Comparison of ENCODE assay signal across 21 cellular contexts in the genomic region with DNA sequence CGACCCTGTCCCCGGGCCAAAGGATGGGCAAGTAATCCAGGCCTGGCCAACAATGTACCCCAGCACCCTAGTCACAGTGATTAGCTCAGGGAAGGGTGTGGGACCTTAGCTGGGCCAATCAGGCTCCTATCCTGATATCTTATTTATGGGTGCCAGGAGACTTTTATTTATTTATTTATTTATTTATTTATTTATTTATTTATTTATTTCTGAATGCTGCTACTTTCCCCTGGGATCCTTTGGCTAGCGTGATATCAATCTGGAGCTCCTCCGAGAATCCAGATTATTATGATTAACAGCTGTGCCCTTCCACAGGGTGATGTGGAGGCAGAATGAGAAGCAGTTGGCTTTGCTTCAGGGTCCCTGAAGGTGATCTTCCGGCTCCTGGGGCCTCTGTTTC.
"Had no signal": no experiment of that assay in that cellular context is flagged by ENCODE, and none has a peak within 500 bp of the region (broad histone marks: within the 10 kb centered on the region; RNA-seq: fewer than 3 reads in every experiment).

No MANE protein-coding gene starts in this region.

- ATAC-seq: foreskin keratinocyte, gastroesophageal sphincter, heart right ventricle, left cardiac atrium, left lung, left ventricle myocardium superior, lower lobe of right lung had no signal

- H3K36me3 ChIP-seq: esophagus muscularis mucosa, gastroesophageal sphincter, heart right ventricle, left lung, lower lobe of right lung had no signal

- H3K27ac ChIP-seq: coronary artery, dorsolateral prefrontal cortex, esophagus muscularis mucosa, foreskin keratinocyte, gastroesophageal sphincter, heart right ventricle, left lung, lower lobe of right lung had no signal

- DNase-seq: dermis blood vessel endothelial cell; dorsolateral prefrontal cortex; effector CD4-positive, alpha-beta T cell; effector memory CD4-positive, alpha-beta T cell; foreskin keratinocyte; heart right ventricle; hippocampal formation; left cardiac atrium; left lung; left ventricle myocardium superior; lower lobe of right lung; mesendoderm; midbrain had no signal

- H3K4me3 ChIP-seq: coronary artery, dorsolateral prefrontal cortex, esophagus muscularis mucosa, gastroesophageal sphincter, heart right ventricle, left lung, lower lobe of right lung had no signal

- H3K27me3 ChIP-seq: dorsolateral prefrontal cortex, esophagus muscularis mucosa, foreskin keratinocyte, gastroesophageal sphincter, heart right ventricle, left lung had no signal

- H3K9me3 ChIP-seq: esophagus muscularis mucosa, gastroesophageal sphincter, heart right ventricle, left lung, lower lobe of right lung had no signal

- H3K4me1 ChIP-seq: gastroesophageal sphincter had no signal

- FAIRE-seq: colon, endothelial cell of umbilical vein, frontal cortex, islet of Langerhans, keratinocyte had no signal
